26 cellular contexts compared by ENCODE assay signal in the genomic region with DNA sequence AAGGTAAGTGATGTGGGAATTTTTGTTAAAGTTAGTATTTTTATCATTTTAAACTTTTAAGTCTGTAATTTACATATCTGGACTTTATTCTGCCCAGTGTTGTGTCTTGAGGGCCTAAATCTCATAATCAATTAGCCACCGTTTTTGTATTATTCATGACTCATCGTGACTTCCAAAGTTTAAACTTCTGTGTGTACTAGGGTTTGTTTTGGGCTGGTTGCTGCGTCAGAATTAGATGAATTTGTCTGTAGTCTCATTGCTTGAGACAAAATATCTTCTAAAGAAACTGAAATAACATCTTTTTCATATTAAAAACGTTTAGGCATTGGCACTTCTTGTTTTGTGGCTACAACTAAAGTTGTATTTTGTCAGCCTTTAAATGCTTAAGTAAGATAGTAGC.
"Had no signal": no experiment of that assay in that cellular context is flagged by ENCODE, and none has a peak within 500 bp of the region (broad histone marks: within the 10 kb centered on the region; RNA-seq: fewer than 3 reads in every experiment).

No MANE protein-coding gene starts in this region.

- ATAC-seq: activated CD8-positive, alpha-beta T cell treated with anti-CD3 and anti-CD28 coated beads for 36 hours; activated naive CD8-positive, alpha-beta T cell treated with anti-CD3 and anti-CD28 coated beads, Interleukin-2, amount 50 U/mL, for 24 hours; activated T-cell treated with anti-CD3 and anti-CD28 coated beads, Interleukin-2, amount 50 U/mL, for 4 hours; esophagus mucosa; foreskin keratinocyte; left colon; lower lobe of right lung; pancreas; right lobe of liver; stimulated activated memory B cell treated with anti-CD40 and anti-IgM and Interleukin-4, amounts not matched to agents 10 μg/mL and 1 μg/mL and 100 μg/mL, for 72 hours had no signal

- H3K27me3 ChIP-seq: foreskin keratinocyte, neutrophil, pancreas, right lobe of liver, testis, upper lobe of left lung had no signal

- H3K27ac Mint-ChIP-seq: activated B cell treated with CpG ODN at 0.5 μM for 24 hours; activated CD8-positive, alpha-beta T cell treated with anti-CD3 and anti-CD28 coated beads for 36 hours; activated naive CD4-positive, alpha-beta T cell treated with anti-CD3 and anti-CD28 coated beads, Interleukin-2, amount 10 ng/mL, durations not matched to agents 7 days and 5 days; activated naive CD8-positive, alpha-beta T cell treated with anti-CD3 and anti-CD28 coated beads, Interleukin-2, amount 50 U/mL, for 24 hours; dendritic cell treated with granulocyte-macrophage colony-stimulating factor and Interleukin-4, amounts not matched to agents 40 ng/mL and 50 ng/mL, for 4 days; stimulated activated memory B cell treated with anti-CD40 and anti-IgM and Interleukin-4, amounts not matched to agents 10 μg/mL and 1 μg/mL and 100 μg/mL, for 72 hours had no signal

- H3K4me3 ChIP-seq: lower lobe of right lung, pancreas, right lobe of liver, testis, upper lobe of left lung had no signal

- H3K27ac ChIP-seq: foreskin keratinocyte, lower lobe of right lung, neutrophil, pancreas, right lobe of liver, testis, upper lobe of left lung had no signal

- H3K9me3 Mint-ChIP-seq: activated B cell treated with CpG ODN at 0.5 μM for 24 hours; activated CD8-positive, alpha-beta T cell treated with anti-CD3 and anti-CD28 coated beads for 36 hours; activated naive CD4-positive, alpha-beta T cell treated with anti-CD3 and anti-CD28 coated beads, Interleukin-2, amount 10 ng/mL, durations not matched to agents 7 days and 5 days; activated naive CD8-positive, alpha-beta T cell treated with anti-CD3 and anti-CD28 coated beads, Interleukin-2, amount 50 U/mL, for 24 hours; activated T-cell treated with anti-CD3 and anti-CD28 coated beads, Interleukin-2, amount 50 U/mL, for 4 hours; dendritic cell treated with granulocyte-macrophage colony-stimulating factor and Interleukin-4, amounts not matched to agents 40 ng/mL and 50 ng/mL, for 4 days; natural killer cell; stimulated activated memory B cell treated with anti-CD40 and anti-IgM and Interleukin-4, amounts not matched to agents 10 μg/mL and 1 μg/mL and 100 μg/mL, for 72 hours had no signal

- H3K36me3 Mint-ChIP-seq: natural killer cell had no signal

- H3K9me3 ChIP-seq: lower lobe of right lung, neutrophil, pancreas, right lobe of liver, testis, upper lobe of left lung had no signal

- H3K4me3 Mint-ChIP-seq: activated B cell treated with CpG ODN at 0.5 μM for 24 hours; activated CD8-positive, alpha-beta T cell treated with anti-CD3 and anti-CD28 coated beads for 36 hours; activated naive CD4-positive, alpha-beta T cell treated with anti-CD3 and anti-CD28 coated beads, Interleukin-2, amount 10 ng/mL, durations not matched to agents 7 days and 5 days; activated naive CD8-positive, alpha-beta T cell treated with anti-CD3 and anti-CD28 coated beads, Interleukin-2, amount 50 U/mL, for 24 hours; activated T-cell treated with anti-CD3 and anti-CD28 coated beads, Interleukin-2, amount 50 U/mL, for 4 hours; dendritic cell treated with granulocyte-macrophage colony-stimulating factor and Interleukin-4, amounts not matched to agents 40 ng/mL and 50 ng/mL, for 4 days; natural killer cell; stimulated activated memory B cell treated with anti-CD40 and anti-IgM and Interleukin-4, amounts not matched to agents 10 μg/mL and 1 μg/mL and 100 μg/mL, for 72 hours had no signal

- H3K4me1 ChIP-seq: lower lobe of right lung, pancreas, right lobe of liver, testis had no signal

- H3K36me3 ChIP-seq: lower lobe of right lung, neutrophil, pancreas, right lobe of liver, upper lobe of left lung had no signal

- DNase-seq: activated B cell treated with CpG ODN at 0.5 μM for 24 hours; activated CD4-positive, alpha-beta T cell treated with anti-CD3 and anti-CD28 coated beads for 48 hours; activated CD8-positive, alpha-beta T cell treated with anti-CD3 and anti-CD28 coated beads for 36 hours; activated naive CD4-positive, alpha-beta T cell treated with anti-CD3 and anti-CD28 coated beads, Interleukin-2, amount 10 ng/mL, durations not matched to agents 7 days and 5 days; activated naive CD8-positive, alpha-beta T cell treated with anti-CD3 and anti-CD28 coated beads, Interleukin-2, amount 50 U/mL, for 24 hours; activated T-cell treated with anti-CD3 and anti-CD28 coated beads, Interleukin-2, amount 50 U/mL, for 4 hours; anterior cingulate cortex; cerebellar nuclear complex; effector CD8-positive, alpha-beta T cell; foreskin keratinocyte; glutamatergic neuron; hippocampal formation; islet precursor cell; left colon; lower lobe of right lung; natural killer cell; pancreas; right lobe of liver; stimulated activated CD4-positive, alpha-beta T cell treated with anti-CD3 and anti-CD28 coated beads, Interleukin-4, amount 100 ng/mL, for 24 hours; testis; upper lobe of left lung had no signal

- FAIRE-seq: bronchial epithelial cell, pancreas had no signal

- H3K27me3 Mint-ChIP-seq: activated B cell treated with CpG ODN at 0.5 μM for 24 hours; activated CD8-positive, alpha-beta T cell treated with anti-CD3 and anti-CD28 coated beads for 36 hours; activated naive CD4-positive, alpha-beta T cell treated with anti-CD3 and anti-CD28 coated beads, Interleukin-2, amount 10 ng/mL, durations not matched to agents 7 days and 5 days; activated naive CD8-positive, alpha-beta T cell treated with anti-CD3 and anti-CD28 coated beads, Interleukin-2, amount 50 U/mL, for 24 hours; dendritic cell treated with granulocyte-macrophage colony-stimulating factor and Interleukin-4, amounts not matched to agents 40 ng/mL and 50 ng/mL, for 4 days; stimulated activated memory B cell treated with anti-CD40 and anti-IgM and Interleukin-4, amounts not matched to agents 10 μg/mL and 1 μg/mL and 100 μg/mL, for 72 hours had no signal
